ENCODE assay signal across 8 cellular contexts in the genomic region with DNA sequence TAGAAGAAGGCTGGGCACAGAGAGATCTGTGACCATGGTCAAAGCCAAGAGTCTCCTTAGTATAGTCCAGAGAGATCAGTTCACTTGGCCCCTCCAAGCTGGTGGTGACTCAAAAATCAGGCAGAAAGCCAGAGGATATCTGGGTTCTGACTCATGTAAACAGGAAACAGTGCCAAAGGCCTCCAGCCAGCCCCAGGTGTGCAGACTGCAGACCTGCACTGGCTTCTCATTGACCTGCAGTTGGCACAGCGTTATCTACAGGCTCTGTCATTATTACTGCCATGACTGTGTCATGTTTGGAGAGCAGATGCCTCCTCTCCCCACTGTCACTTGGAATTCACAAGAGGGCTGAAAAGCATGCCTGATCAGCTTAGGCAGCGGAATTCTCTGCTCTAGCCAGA.
DNase-seq lines count a peak whose midpoint lies in the region; TF ChIP-seq lines count a peak whose summit lies in the region.

No MANE protein-coding gene starts in this region.

- no peak overlapping the region for H2BK120ac ChIP-seq in mesenchymal stem cell (ENCODE audit: low read depth, low read length)

- no peak overlapping the region for H3K4me3 ChIP-seq in colonic mucosa
- H3K4me3 ChIP-seq in mesenchymal stem cell (ENCODE audit: insufficient read depth in 1 of 2, low read depth in 1 of 2, low read length in 2 of 2) = no peak overlapping the region

- H3K4me1 ChIP-seq in colonic mucosa (no peaks in the 10 kb centered on the region), mesenchymal stem cell (ENCODE audit: control insufficient read depth, insufficient read depth, low read depth, low read length) (peaks cover 2% of the 10 kb centered on the region)

- intact Hi-C loops in colonic mucosa (cut with DNase I) = no loop called here
- intact Hi-C loops in activated CD4-positive, alpha-beta T cell treated with anti-CD3 and anti-CD28 coated beads, Interleukin-2, amount 10 ng/mL, durations not matched to agents 24 days and 14 days (cut with micrococcal nuclease) = no loop called here

- H3K4me3 Mint-ChIP-seq in activated CD4-positive, alpha-beta T cell treated with anti-CD3 and anti-CD28 coated beads, Interleukin-2, amount 10 ng/mL, durations not matched to agents 24 days and 14 days = no peak overlapping the region

- no peak overlapping the region for H3K27ac Mint-ChIP-seq in activated CD4-positive, alpha-beta T cell treated with anti-CD3 and anti-CD28 coated beads, Interleukin-2, amount 10 ng/mL, durations not matched to agents 24 days and 14 days

- H3K23ac ChIP-seq in mesenchymal stem cell (ENCODE audit: low read length in 2 of 2) = no peak overlapping the region

- H3K4me2 ChIP-seq in mesenchymal stem cell (ENCODE audit: low read length, poor library complexity, severe bottlenecking) = no peak overlapping the region

- no peaks in the 10 kb centered on the region for H3K27me3 Mint-ChIP-seq in activated CD4-positive, alpha-beta T cell treated with anti-CD3 and anti-CD28 coated beads, Interleukin-2, amount 10 ng/mL, durations not matched to agents 24 days and 14 days

- H2BK12ac ChIP-seq in mesenchymal stem cell (ENCODE audit: low read length in 2 of 2) = peak overlapping the region in 1 of 2 experiments; percentile 54

- WGBS in mesenchymal stem cell = 15% methylated on average over 2 of the region's 2 CpGs

- H3K9ac ChIP-seq in colonic mucosa (ENCODE audit: low read depth in 2 of 2, low read length in 2 of 2) (no peak overlapping the region), mesenchymal stem cell (ENCODE audit: low read length) (peak overlapping the region; percentile 11)

- no peaks in the 10 kb centered on the region for H3K36me3 ChIP-seq in colonic mucosa
- H3K36me3 ChIP-seq in mesenchymal stem cell (ENCODE audit: control insufficient read depth in 1 of 2, insufficient read depth in 2 of 2, low read depth in 1 of 2, low read length in 2 of 2) = no peaks in the 10 kb centered on the region

- H2BK5ac ChIP-seq in mesenchymal stem cell (ENCODE audit: low read depth, low read length, poor library complexity, severe bottlenecking) = no peak overlapping the region

- H3K18ac ChIP-seq in mesenchymal stem cell (ENCODE audit: low read depth in 1 of 2, low read length in 2 of 2) = no peak overlapping the region

- H3K79me1 ChIP-seq in mesenchymal stem cell (replicated peaks; ENCODE audit: low read length, poor library complexity, severe bottlenecking) = no peaks in the 10 kb centered on the region

- in situ Hi-C loops in GM13977 (cut with MboI; ENCODE audit: low pct_unique_long_range_greater_than_20kb, low sequenced_read_pairs, unreplicated experiment) = loop anchor here (25.0 kb wide), 1 partner anchor 686 kb away; no protein-coding TSS in a partner anchor

- H3K9me3 ChIP-seq in colonic mucosa (no peaks in the 10 kb centered on the region), mesenchymal stem cell (ENCODE audit: control insufficient read depth, low read length) (no peaks in the 10 kb centered on the region)

- H3K27ac ChIP-seq in C4-2B (peak overlapping the region; percentile 16; the same call in 1 of the 2 replicates), colonic mucosa (no peak overlapping the region), mesenchymal stem cell (ENCODE audit: low read length, poor library complexity, severe bottlenecking) (no peak overlapping the region)

- no peak overlapping the region for H3K14ac ChIP-seq in mesenchymal stem cell (ENCODE audit: low read length in 2 of 2)

- H2AK5ac ChIP-seq in mesenchymal stem cell (ENCODE audit: low read length, severe bottlenecking) = no peak overlapping the region

- DNase-seq in NCI-H2029 treated with DMSO at 0.1 percent for 48 hours (lab: John Stamatoyannopoulos, UW) = peak; percentile 76
- peak; percentile 39 for DNase-seq in colonic mucosa
- peak; percentile 86 for DNase-seq in mesenchymal stem cell
- DNase-seq in GM13977 (ENCODE audit: low spot score) = no peak
- DNase-seq in foreskin melanocyte = no peak
- no peak for DNase-seq in activated CD4-positive, alpha-beta T cell treated with anti-CD3 and anti-CD28 coated beads, Interleukin-2, amount 10 ng/mL, durations not matched to agents 24 days and 14 days
- DNase-seq in effector CD4-positive, alpha-beta T cell = no peak

- H3K36me3 Mint-ChIP-seq in activated CD4-positive, alpha-beta T cell treated with anti-CD3 and anti-CD28 coated beads, Interleukin-2, amount 10 ng/mL, durations not matched to agents 24 days and 14 days (ENCODE audit: low read depth) = no peaks in the 10 kb centered on the region

- H2BK15ac ChIP-seq in mesenchymal stem cell (ENCODE audit: low read depth, poor library complexity, severe bottlenecking) = no peak overlapping the region

- H3K9me3 Mint-ChIP-seq in activated CD4-positive, alpha-beta T cell treated with anti-CD3 and anti-CD28 coated beads, Interleukin-2, amount 10 ng/mL, durations not matched to agents 24 days and 14 days = no peaks in the 10 kb centered on the region

- H4K8ac ChIP-seq in mesenchymal stem cell (ENCODE audit: low read length) = no peak overlapping the region

- TF ChIP-seq CTCF in C4-2B (conservative IDR thresholded peaks at IDR 0.05) = no peak
- no peak for TF ChIP-seq CTCF in colonic mucosa (IDR thresholded peaks at IDR 0.05)
- TF ChIP-seq CTCF in GM13977 (IDR thresholded peaks at IDR 0.05; ENCODE audit: extremely low read depth, insufficient read depth, missing control alignments) = no peak

- no peak overlapping the region for H2AFZ ChIP-seq in mesenchymal stem cell (ENCODE audit: low read depth, low read length)

- H4K91ac ChIP-seq in mesenchymal stem cell (ENCODE audit: low read length) = no peak overlapping the region

- H3K4me1 Mint-ChIP-seq in activated CD4-positive, alpha-beta T cell treated with anti-CD3 and anti-CD28 coated beads, Interleukin-2, amount 10 ng/mL, durations not matched to agents 24 days and 14 days = no peaks in the 10 kb centered on the region

- no peak overlapping the region for H3K4ac ChIP-seq in mesenchymal stem cell (ENCODE audit: low read depth in 1 of 2, low read length in 2 of 2)

- H3K27me3 ChIP-seq in colonic mucosa (no peaks in the 10 kb centered on the region), mesenchymal stem cell (ENCODE audit: control insufficient read depth in 1 of 2, insufficient read depth in 1 of 2, low read length in 2 of 2) (no peaks in the 10 kb centered on the region)

Comparison
In these comparisons a context has a peak if more than half of its experiments do, and no peak if none do; other contexts are left out.
1. DNase-seq: peak in NCI-H2029 treated with DMSO at 0.1 percent for 48 hours (single experiment), colonic mucosa (single experiment) and mesenchymal stem cell (single experiment); none in GM13977 (single experiment), foreskin melanocyte (single experiment), activated CD4-positive, alpha-beta T cell treated with anti-CD3 and anti-CD28 coated beads, Interleukin-2, amount 10 ng/mL, durations not matched to agents 24 days and 14 days (single experiment) and effector CD4-positive, alpha-beta T cell (single experiment).